ENCODE assay signal across 18 cellular contexts in genomic region chr10:35397953-35398352, GRCh38.
"Had no signal": no experiment of that assay in that cellular context is flagged by ENCODE, and none has a peak within 500 bp of the region (broad histone marks: within the 10 kb centered on the region; RNA-seq: fewer than 3 reads in every experiment).

No MANE protein-coding gene starts in this region.

- H3K4me1 Mint-ChIP-seq: activated CD4-positive, alpha-beta T cell treated with anti-CD3 and anti-CD28 coated beads, Interleukin-2, amount 10 ng/mL, durations not matched to agents 7 days and 5 days had no signal

- H3K27ac ChIP-seq: spleen, thoracic aorta had no signal

- H3K27me3 Mint-ChIP-seq: activated CD4-positive, alpha-beta T cell treated with anti-CD3 and anti-CD28 coated beads, Interleukin-2, amount 10 ng/mL, durations not matched to agents 7 days and 5 days; activated naive CD8-positive, alpha-beta T cell treated with anti-CD3 and anti-CD28 coated beads for 36 hours; naive thymus-derived CD4-positive, alpha-beta T cell; stimulated activated naive CD8-positive, alpha-beta T cell treated with anti-CD3 and anti-CD28 coated beads, Interleukin-15, amount 100 ng/mL, for 72 hours had no signal

- H3K36me3 Mint-ChIP-seq: activated naive CD8-positive, alpha-beta T cell treated with anti-CD3 and anti-CD28 coated beads for 36 hours had no signal

- FAIRE-seq: TTC549, urothelium cell line had no signal

- H3K9me3 ChIP-seq: gastrocnemius medialis, thoracic aorta had no signal

- H3K9me3 Mint-ChIP-seq: activated CD4-positive, alpha-beta T cell treated with anti-CD3 and anti-CD28 coated beads, Interleukin-2, amount 10 ng/mL, durations not matched to agents 7 days and 5 days; activated naive CD8-positive, alpha-beta T cell treated with anti-CD3 and anti-CD28 coated beads for 36 hours; activated T-helper 1 cell treated with anti-CD3 and anti-CD28 coated beads, Interleukin-12 subunit alpha, Interleukin-12 subunit beta, Interleukin-2, Interleukin-4 antibody, amounts not matched to agents 30 ng/mL and 10 ng/mL and 1 ng/mL, durations not matched to agents 14 hours and 24 hours and 36 hours; stimulated activated naive CD8-positive, alpha-beta T cell treated with anti-CD3 and anti-CD28 coated beads, Interleukin-15, amount 100 ng/mL, for 72 hours had no signal

- DNase-seq: activated CD4-positive, alpha-beta T cell treated with anti-CD3 and anti-CD28 coated beads, Interleukin-2, amount 10 ng/mL, durations not matched to agents 7 days and 5 days; activated CD4-positive, CD25-positive, alpha-beta regulatory T cell; activated CD8-positive, alpha-beta memory T cell treated with anti-CD3 and anti-CD28 coated beads, Interleukin-2, amount 50 U/mL, for 48 hours; activated naive CD8-positive, alpha-beta T cell treated with anti-CD3 and anti-CD28 coated beads for 36 hours; amygdala; gastrocnemius medialis; heart right ventricle; left cardiac atrium; mammary epithelial cell; naive thymus-derived CD4-positive, alpha-beta T cell; posterior cingulate gyrus; right cardiac atrium; spleen; stimulated activated naive CD8-positive, alpha-beta T cell treated with anti-CD3 and anti-CD28 coated beads, Interleukin-15, amount 100 ng/mL, for 72 hours had no signal

- H3K27me3 ChIP-seq: gastrocnemius medialis, heart right ventricle, spleen had no signal

- H3K4me3 ChIP-seq: gastrocnemius medialis, heart right ventricle, spleen, thoracic aorta had no signal

- H3K4me3 Mint-ChIP-seq: activated CD4-positive, alpha-beta T cell treated with anti-CD3 and anti-CD28 coated beads, Interleukin-2, amount 10 ng/mL, durations not matched to agents 7 days and 5 days; activated naive CD8-positive, alpha-beta T cell treated with anti-CD3 and anti-CD28 coated beads for 36 hours; activated T-helper 1 cell treated with anti-CD3 and anti-CD28 coated beads, Interleukin-12 subunit alpha, Interleukin-12 subunit beta, Interleukin-2, Interleukin-4 antibody, amounts not matched to agents 30 ng/mL and 10 ng/mL and 1 ng/mL, durations not matched to agents 14 hours and 24 hours and 36 hours; stimulated activated naive CD8-positive, alpha-beta T cell treated with anti-CD3 and anti-CD28 coated beads, Interleukin-15, amount 100 ng/mL, for 72 hours had no signal

- ATAC-seq: naive thymus-derived CD4-positive, alpha-beta T cell; right cardiac atrium; stimulated activated naive CD8-positive, alpha-beta T cell treated with anti-CD3 and anti-CD28 coated beads, Interleukin-15, amount 100 ng/mL, for 72 hours had no signal

- H3K27ac Mint-ChIP-seq: activated CD4-positive, alpha-beta T cell treated with anti-CD3 and anti-CD28 coated beads, Interleukin-2, amount 10 ng/mL, durations not matched to agents 7 days and 5 days; activated T-helper 1 cell treated with anti-CD3 and anti-CD28 coated beads, Interleukin-12 subunit alpha, Interleukin-12 subunit beta, Interleukin-2, Interleukin-4 antibody, amounts not matched to agents 30 ng/mL and 10 ng/mL and 1 ng/mL, durations not matched to agents 14 hours and 24 hours and 36 hours had no signal

- H3K36me3 ChIP-seq: gastrocnemius medialis, heart right ventricle, spleen, thoracic aorta had no signal
